ENCODE assay signal across 10 cellular contexts in genomic region chr13:30737511-30738342, GRCh38. TPM values are rescaled to one million over a fixed set of nuclear protein-coding genes. Genes with fewer than 3 reads are reported as not detected.
DNase-seq lines count a peak whose midpoint lies in the region; ATAC-seq and TF ChIP-seq lines count a peak whose summit lies in the region.
"Had no signal": no experiment of that assay in that cellular context is flagged by ENCODE, and none has a peak within 500 bp of the region (broad histone marks: within the 10 kb centered on the region; RNA-seq: fewer than 3 reads in every experiment).

No MANE protein-coding gene starts in this region.

- H2AFZ ChIP-seq in KMS-11 (ENCODE audit: low read depth) = no peak overlapping the region; the same call in 1 of the 2 replicates

- H3K36me3 ChIP-seq in CD4-positive, CD25-positive, alpha-beta regulatory T cell (ENCODE audit: control insufficient read depth, insufficient read depth, low read length) = no peaks in the 10 kb centered on the region
- H3K36me3 ChIP-seq in KMS-11 (ENCODE audit: insufficient read depth) = no peaks in the 10 kb centered on the region
- no peaks in the 10 kb centered on the region for H3K36me3 ChIP-seq in mucosa of stomach (ENCODE audit: control insufficient read depth, insufficient read depth, low read length)

- no peaks in the 10 kb centered on the region for H3K27me3 ChIP-seq in CD4-positive, CD25-positive, alpha-beta regulatory T cell (ENCODE audit: control insufficient read depth, insufficient read depth, low read length)
- no peaks in the 10 kb centered on the region for H3K27me3 ChIP-seq in KMS-11 (ENCODE audit: insufficient read depth, low read depth)
- no peaks in the 10 kb centered on the region for H3K27me3 ChIP-seq in mucosa of stomach (ENCODE audit: control insufficient read depth, insufficient read depth, low read length)

- DNase-seq in CD4-positive, CD25-positive, alpha-beta regulatory T cell = no peak
- DNase-seq in activated B cell treated with CpG ODN at 0.5 μM for 24 hours = no peak
- no peak for DNase-seq in central memory CD4-positive, alpha-beta T cell
- DNase-seq: NCI-H2081 treated with DMSO at 0.1 percent for 48 hours had no signal

- H3K9ac ChIP-seq in KMS-11 (no peak overlapping the region), mucosa of stomach (ENCODE audit: low read length) (peak overlapping the region; percentile 35)

- H3K27ac Mint-ChIP-seq in CD4-positive, CD25-positive, alpha-beta regulatory T cell = peak overlapping the region; percentile 55 to 87 (median 69)
- peak overlapping the region; percentile 99 for H3K27ac Mint-ChIP-seq in activated B cell treated with CpG ODN at 0.5 μM for 24 hours

- H3K4me3 Mint-ChIP-seq in CD4-positive, CD25-positive, alpha-beta regulatory T cell = peak overlapping the region; percentile 85 to 99 (median 97)
- peak overlapping the region; percentile 97 for H3K4me3 Mint-ChIP-seq in activated B cell treated with CpG ODN at 0.5 μM for 24 hours
- H3K4me3 Mint-ChIP-seq: nephron had no signal

- peak overlapping the region; percentile 37 for H3K4me2 ChIP-seq in KMS-11

- peaks cover 4% of the 10 kb centered on the region for H3K27me3 Mint-ChIP-seq in CD4-positive, CD25-positive, alpha-beta regulatory T cell
- no peaks in the 10 kb centered on the region for H3K27me3 Mint-ChIP-seq in activated B cell treated with CpG ODN at 0.5 μM for 24 hours

- H3K9me3 Mint-ChIP-seq in CD4-positive, CD25-positive, alpha-beta regulatory T cell = no peaks in the 10 kb centered on the region
- no peaks in the 10 kb centered on the region for H3K9me3 Mint-ChIP-seq in activated B cell treated with CpG ODN at 0.5 μM for 24 hours
- H3K9me3 Mint-ChIP-seq: nephron had no signal

- TF ChIP-seq CTCF in KMS-11 (conservative IDR thresholded peaks at IDR 0.05; ENCODE audit: low read depth, low read length) (no peak), activated B cell treated with CpG ODN at 0.5 μM for 24 hours (IDR thresholded peaks at IDR 0.05) (no peak)

- intact Hi-C loops in activated B cell treated with CpG ODN at 0.5 μM for 24 hours (cut with micrococcal nuclease) = no loop called here

- no peaks in the 10 kb centered on the region for H3K79me2 ChIP-seq in KMS-11 (ENCODE audit: insufficient read depth, low read depth)

- no peaks in the 10 kb centered on the region for H3K36me3 Mint-ChIP-seq in CD4-positive, CD25-positive, alpha-beta regulatory T cell
- H3K36me3 Mint-ChIP-seq in activated B cell treated with CpG ODN at 0.5 μM for 24 hours (ENCODE audit: low read depth) = peaks cover 9% of the 10 kb centered on the region

- no peaks in the 10 kb centered on the region for H3K9me3 ChIP-seq in CD4-positive, CD25-positive, alpha-beta regulatory T cell (ENCODE audit: control insufficient read depth in 2 of 2, low read length in 2 of 2)
- H3K9me3 ChIP-seq in mucosa of stomach (ENCODE audit: control insufficient read depth, low read length) = no peaks in the 10 kb centered on the region

- H3K4me3 ChIP-seq in CD4-positive, CD25-positive, alpha-beta regulatory T cell (ENCODE audit: low read depth, low read length) = peak overlapping the region; percentile 93
- H3K4me3 ChIP-seq in KMS-11 (IDR thresholded peaks at IDR 0.05; ENCODE audit: insufficient read depth, low read depth, low read length) (no peak overlapping the region), mucosa of stomach (ENCODE audit: low read length) (no peak overlapping the region)

- POLR2A ChIA-PET in activated B cell treated with CpG ODN at 0.5 μM for 24 hours (lab: Charles Lee) = interaction anchor here (0.5 to 6.6 kb wide), 9 partner anchors 11 to 886 kb away, joined by 3 to 77 read pairs (median 3); partner anchors contain the start of gene USPL1

- CTCF ChIA-PET in activated B cell treated with CpG ODN at 0.5 μM for 24 hours (lab: Charles Lee) = no interaction called here

- H3K4me1 Mint-ChIP-seq in CD4-positive, CD25-positive, alpha-beta regulatory T cell = peaks cover 9 to 69% (median 44%) of the 10 kb centered on the region in 4 donors
- H3K4me1 Mint-ChIP-seq in activated B cell treated with CpG ODN at 0.5 μM for 24 hours = peaks cover 84% of the 10 kb centered on the region

- no peaks in the 10 kb centered on the region for H4K20me1 ChIP-seq in KMS-11 (ENCODE audit: insufficient read depth)

- peak overlapping the region; percentile 84 for H3K27ac ChIP-seq in CD4-positive, CD25-positive, alpha-beta regulatory T cell (ENCODE audit: insufficient read depth, low read length, poor library complexity, severe bottlenecking)
- H3K27ac ChIP-seq in KMS-11 = peak overlapping the region; percentile 19; the same call in 1 of the 2 replicates

- no peak for ATAC-seq in CD4-positive, CD25-positive, alpha-beta regulatory T cell (ENCODE audit: low read depth in 2 of 2)
- ATAC-seq in activated B cell treated with CpG ODN at 0.5 μM for 24 hours (ENCODE audit: low read depth) (peak; percentile 5), HG03457 (IDR thresholded peaks at IDR 0.05; ENCODE audit: unreplicated experiment) (no peak), HG02885 (IDR thresholded peaks at IDR 0.05; ENCODE audit: poor library complexity, unreplicated experiment) (no peak), GM18511 (IDR thresholded peaks at IDR 0.05; ENCODE audit: unreplicated experiment) (no peak)

- peaks cover 68% of the 10 kb centered on the region for H3K4me1 ChIP-seq in CD4-positive, CD25-positive, alpha-beta regulatory T cell (ENCODE audit: control insufficient read depth, insufficient read depth, low read length, poor library complexity, severe bottlenecking)
- H3K4me1 ChIP-seq in KMS-11 (ENCODE audit: low read depth, poor library complexity, severe bottlenecking) = peaks cover 44% of the 10 kb centered on the region
- peaks cover 20% of the 10 kb centered on the region for H3K4me1 ChIP-seq in mucosa of stomach (ENCODE audit: control insufficient read depth, insufficient read depth, low read length)

RNA-seq across cellular contexts. Expression of gene ALOX5AP, which starts 2.4 kb away (rescaled TPM):
- total RNA-seq in CD4-positive, CD25-positive, alpha-beta regulatory T cell = 80.4 TPM
- polyA plus RNA-seq in CD4-positive, CD25-positive, alpha-beta regulatory T cell = 100 to 1,000 TPM; 299 to 544 (median 380) TPM
- 59.7 and 66.4 TPM in 2 replicates for total RNA-seq in activated B cell treated with CpG ODN at 0.5 μM for 24 hours
